In the genomic region with DNA sequence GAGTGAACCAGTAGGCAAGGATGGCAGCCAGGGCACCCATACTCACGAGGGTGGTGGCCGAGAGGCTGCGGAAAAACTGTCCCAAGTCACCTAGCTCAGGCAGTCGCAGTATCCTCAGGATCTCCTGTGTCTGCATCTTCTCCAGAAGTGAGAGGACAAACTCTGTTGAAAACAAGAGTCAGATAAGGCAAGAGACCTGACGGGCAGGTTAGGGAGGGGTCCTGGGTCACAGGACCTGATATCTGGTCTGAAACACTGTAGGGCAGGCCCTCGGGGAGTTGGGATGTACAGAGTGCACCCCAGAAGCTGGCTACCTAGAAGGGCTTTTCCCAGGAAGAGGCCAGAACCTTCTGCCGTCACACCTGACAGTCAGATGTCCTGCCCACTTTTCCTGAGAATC, we compare ENCODE assay signal across 33 cellular contexts. TPM values are rescaled to one million over a fixed set of nuclear protein-coding genes. Genes with fewer than 3 reads are reported as not detected.
"Had no signal": no experiment of that assay in that cellular context is flagged by ENCODE, and none has a peak within 500 bp of the region (broad histone marks: within the 10 kb centered on the region; RNA-seq: fewer than 3 reads in every experiment).

No MANE protein-coding gene starts in this region.

- H3K27me3 ChIP-seq: ascending aorta, breast epithelium, MG63 had no signal

- H3K4me1 ChIP-seq: ascending aorta, breast epithelium, SJSA1 had no signal

- DNase-seq: activated CD4-positive, alpha-beta T cell treated with anti-CD3 and anti-CD28 coated beads, Interleukin-2, amount 10 ng/mL, durations not matched to agents 24 days and 14 days; activated CD4-positive, alpha-beta T cell treated with anti-CD3 and anti-CD28 coated beads, Interleukin-2, amount 50 U/mL, for 4 hours; activated CD8-positive, alpha-beta T cell treated with anti-CD3 and anti-CD28 coated beads for 36 hours; activated gamma-delta T cell; activated naive CD4-positive, alpha-beta T cell treated with Interleukin-2 at 50 U/mL for 16 hours; activated T-cell treated with anti-CD3 and anti-CD28 coated beads, Interleukin-2, amount 50 U/mL, for 24 hours; amygdala; cerebellar nuclear complex; Kasumi-1; KG1; MG63; NCI-H1048; NCI-H1105 treated with DMSO at 0.1 percent for 48 hours; NCI-H1436; NCI-H1694; NCI-H1930; NCI-H2171; NCI-H510A; NCI-H526; NCI-H748 treated with DMSO at 0.1 percent for 48 hours; NK-92 treated with Interleukin-12 subunit alpha and Interleukin-12 subunit beta, amount 100 ng/mL, for 24 hours; PC-9; SHP77 treated with DMSO at 0.1 percent for 48 hours; SK-N-SH had no signal

- H3K9ac ChIP-seq: SK-N-SH had no signal

- H3K4me3 ChIP-seq: ascending aorta, breast epithelium, MG63, PC-9, SJSA1 had no signal

- H2AFZ ChIP-seq: PC-9 had no signal

- H3K9me3 ChIP-seq: ascending aorta, breast epithelium, MG63, SK-N-SH had no signal

- H3K27ac ChIP-seq: ascending aorta, breast epithelium, PC-9, SJSA1 had no signal

- FAIRE-seq: TTC549 had no signal

- H3K4me2 ChIP-seq: PC-9, SK-N-SH had no signal

- H3K36me3 ChIP-seq: ascending aorta, breast epithelium, MG63, SJSA1 had no signal

RNA-seq across cellular contexts. Expression of a gene that starts 17.4 kb away (rescaled TPM):
- total RNA-seq: OCI-LY7, PC-9 had no signal

RNA-seq across cellular contexts. Expression of a gene that starts 48.6 kb away (rescaled TPM):
- total RNA-seq: activated CD4-positive, alpha-beta T cell treated with anti-CD3 and anti-CD28 coated beads, Interleukin-2, amount 10 ng/mL, durations not matched to agents 24 days and 14 days; activated CD8-positive, alpha-beta memory T cell treated with anti-CD3 and anti-CD28 coated beads for 36 hours; activated CD8-positive, alpha-beta T cell treated with anti-CD3 and anti-CD28 coated beads for 36 hours; activated T-helper 2 cell treated with anti-CD3 and anti-CD28 coated beads, Interferon-gamma antibody, Interleukin-2, Interleukin-4, amounts not matched to agents 10 μg/mL and 5 μg/mL and 100 μg/mL, durations not matched to agents 14 hours and 24 hours and 36 hours; ascending aorta; breast epithelium; cardiac septum; OCI-LY7; PC-9; SJSA1 had no signal
- polyA plus RNA-seq: adipose tissue, SK-N-SH had no signal
